ENCODE assay signal across 16 cellular contexts in genomic region chr10:86060386-86061280, GRCh38.
DNase-seq lines count a peak whose midpoint lies in the region; ATAC-seq and TF ChIP-seq lines count a peak whose summit lies in the region.
"Had no signal": no experiment of that assay in that cellular context is flagged by ENCODE, and none has a peak within 500 bp of the region (broad histone marks: within the 10 kb centered on the region; RNA-seq: fewer than 3 reads in every experiment).

No MANE protein-coding gene starts in this region.

- H3K4me1 ChIP-seq in neuronal stem cell (ENCODE audit: control insufficient read depth in 2 of 2, insufficient read depth in 1 of 2, low read depth in 1 of 2, low read length in 2 of 2), result peaks cover 0 to 11% of the 10 kb centered on the region in 2 donors
- H3K4me1 ChIP-seq in upper lobe of right lung, result no peaks in the 10 kb centered on the region
- H3K4me1 ChIP-seq: BLaER1 treated with 17β-estradiol and CSF1 and Interleukin-3, amounts not matched to agents 10 nM and 100 nM had no signal

- H2AK5ac ChIP-seq in neuronal stem cell (ENCODE audit: low read depth, low read length), result peak overlapping the region; percentile 30

- WGBS in neuronal stem cell (ENCODE audit: extremely low coverage in 2 of 2, insufficient read length in 2 of 2, insufficient replicate concordance in 1 of 2), 2 donors, result no CpG with 5 or more reads among the region's 9 CpGs

- H3K9ac ChIP-seq in neuronal stem cell (ENCODE audit: low read depth, low read length, poor library complexity), result no peak overlapping the region
- H3K9ac ChIP-seq: BLaER1 treated with 17β-estradiol and CSF1 and Interleukin-3, amounts not matched to agents 10 nM and 100 nM had no signal

- peak overlapping the region; percentile 22 for H2BK15ac ChIP-seq in neuronal stem cell (ENCODE audit: low read length)

- no peak overlapping the region for H3K4me3 Mint-ChIP-seq in activated CD8-positive, alpha-beta T cell treated with anti-CD3 and anti-CD28 coated beads, Interleukin-2, amount 10 ng/mL, durations not matched to agents 7 days and 5 days
- H3K4me3 Mint-ChIP-seq in activated CD8-positive, alpha-beta T cell treated with anti-CD3 and anti-CD28 coated beads for 36 hours, result no peak overlapping the region
- H3K4me3 Mint-ChIP-seq: B cell; CD8-positive, alpha-beta T cell; GM23338 had no signal

- H3K27me3 ChIP-seq in neuronal stem cell (ENCODE audit: control insufficient read depth in 3 of 3, insufficient read depth in 3 of 3, low read depth in 1 of 3, low read length in 3 of 3) (no peaks in the 10 kb centered on the region), upper lobe of right lung (no peaks in the 10 kb centered on the region)
- H3K27me3 ChIP-seq: BLaER1 treated with 17β-estradiol and CSF1 and Interleukin-3, amounts not matched to agents 10 nM and 100 nM had no signal

- no peaks in the 10 kb centered on the region for H3K79me1 ChIP-seq in neuronal stem cell (ENCODE audit: low read depth, low read length)

- peak; percentile 23 for ATAC-seq in activated CD8-positive, alpha-beta T cell treated with anti-CD3 and anti-CD28 coated beads, Interleukin-2, amount 10 ng/mL, durations not matched to agents 7 days and 5 days
- no peak for ATAC-seq in activated CD8-positive, alpha-beta T cell treated with anti-CD3 and anti-CD28 coated beads for 36 hours
- ATAC-seq in upper lobe of right lung (peak; percentile 11), HG02610 (IDR thresholded peaks at IDR 0.05; ENCODE audit: unreplicated experiment) (no peak)
- ATAC-seq: CD8-positive, alpha-beta T cell; GM23338; HepG2 had no signal

- H2BK120ac ChIP-seq in neuronal stem cell (ENCODE audit: low read depth, low read length), result no peak overlapping the region

- no peak overlapping the region for H2BK5ac ChIP-seq in neuronal stem cell (ENCODE audit: low read length)

- H3K27ac ChIP-seq in coronary artery (no peak overlapping the region), neuronal stem cell (replicated peaks; ENCODE audit: low read length) (no peak overlapping the region), upper lobe of right lung (no peak overlapping the region)
- H3K27ac ChIP-seq: BLaER1 treated with 17β-estradiol and CSF1 and Interleukin-3, amounts not matched to agents 10 nM and 100 nM had no signal

- H3K36me3 Mint-ChIP-seq in activated CD8-positive, alpha-beta T cell treated with anti-CD3 and anti-CD28 coated beads, Interleukin-2, amount 10 ng/mL, durations not matched to agents 7 days and 5 days (ENCODE audit: low read depth), result no peaks in the 10 kb centered on the region
- no peaks in the 10 kb centered on the region for H3K36me3 Mint-ChIP-seq in activated CD8-positive, alpha-beta T cell treated with anti-CD3 and anti-CD28 coated beads for 36 hours (ENCODE audit: low read depth)
- H3K36me3 Mint-ChIP-seq: CD8-positive, alpha-beta T cell had no signal

- intact Hi-C loops in activated CD8-positive, alpha-beta T cell treated with anti-CD3 and anti-CD28 coated beads for 36 hours (cut with micrococcal nuclease), result no loop called here
- intact Hi-C loops in upper lobe of right lung (cut with DNase I), result no loop called here

- no peak for DNase-seq in activated CD8-positive, alpha-beta T cell treated with anti-CD3 and anti-CD28 coated beads, Interleukin-2, amount 10 ng/mL, durations not matched to agents 7 days and 5 days
- no peak for DNase-seq in activated CD8-positive, alpha-beta T cell treated with anti-CD3 and anti-CD28 coated beads for 36 hours
- DNase-seq in coronary artery (ENCODE audit: low spot score) (peak; percentile 66), neuronal stem cell (ENCODE audit: low spot score) (no peak), upper lobe of right lung (no peak), NCI-H1417 treated with DMSO at 0.1 percent for 48 hours (lab: John Stamatoyannopoulos, UW) (no peak)
- DNase-seq: Calu3; CD8-positive, alpha-beta T cell; DMS79 treated with DMSO at 0.1 percent for 48 hours; GF-D8; HCEC 1CT had no signal

- H3K36me3 ChIP-seq in neuronal stem cell (replicated peaks in 1 of 2; ENCODE audit: control insufficient read depth in 2 of 2, insufficient read depth in 2 of 2, low read length in 2 of 2) (no peaks in the 10 kb centered on the region), upper lobe of right lung (no peaks in the 10 kb centered on the region)
- H3K36me3 ChIP-seq: BLaER1 treated with 17β-estradiol and CSF1 and Interleukin-3, amounts not matched to agents 10 nM and 100 nM had no signal

- no peaks in the 10 kb centered on the region for H3K9me3 ChIP-seq in neuronal stem cell (replicated peaks in 1 of 2; ENCODE audit: control insufficient read depth in 2 of 2, insufficient read depth in 1 of 2, low read depth in 1 of 2, low read length in 2 of 2)
- no peaks in the 10 kb centered on the region for H3K9me3 ChIP-seq in upper lobe of right lung
- H3K9me3 ChIP-seq: BLaER1 treated with 17β-estradiol and CSF1 and Interleukin-3, amounts not matched to agents 10 nM and 100 nM had no signal

- no peak overlapping the region for H3K14ac ChIP-seq in neuronal stem cell (ENCODE audit: low read length)

- no peak overlapping the region for H2AFZ ChIP-seq in neuronal stem cell (ENCODE audit: low read length)
- H2AFZ ChIP-seq: GM23338 had no signal

- H3K4ac ChIP-seq in neuronal stem cell (ENCODE audit: low read length), result no peak overlapping the region

- H2BK12ac ChIP-seq in neuronal stem cell (ENCODE audit: low read length), result no peak overlapping the region

- H3K23ac ChIP-seq in neuronal stem cell (ENCODE audit: low read depth, low read length, poor library complexity), result no peak overlapping the region

- no peak overlapping the region for H4K91ac ChIP-seq in neuronal stem cell (ENCODE audit: low read depth, low read length, poor library complexity)

- no peak overlapping the region for H4K8ac ChIP-seq in neuronal stem cell (ENCODE audit: low read depth, low read length)

- no peaks in the 10 kb centered on the region for H3K27me3 Mint-ChIP-seq in activated CD8-positive, alpha-beta T cell treated with anti-CD3 and anti-CD28 coated beads, Interleukin-2, amount 10 ng/mL, durations not matched to agents 7 days and 5 days (ENCODE audit: low read depth)
- H3K27me3 Mint-ChIP-seq in activated CD8-positive, alpha-beta T cell treated with anti-CD3 and anti-CD28 coated beads for 36 hours, result peaks cover 8% of the 10 kb centered on the region

- no peaks in the 10 kb centered on the region for H3K9me3 Mint-ChIP-seq in activated CD8-positive, alpha-beta T cell treated with anti-CD3 and anti-CD28 coated beads, Interleukin-2, amount 10 ng/mL, durations not matched to agents 7 days and 5 days (ENCODE audit: insufficient read depth)
- no peaks in the 10 kb centered on the region for H3K9me3 Mint-ChIP-seq in activated CD8-positive, alpha-beta T cell treated with anti-CD3 and anti-CD28 coated beads for 36 hours
- H3K9me3 Mint-ChIP-seq: CD8-positive, alpha-beta T cell had no signal

- H3K18ac ChIP-seq in neuronal stem cell (ENCODE audit: low read length), result peak overlapping the region; percentile 3

- H3K4me3 ChIP-seq in coronary artery (no peak overlapping the region), neuronal stem cell (ENCODE audit: low read length in 2 of 2) (no peak overlapping the region), upper lobe of right lung (no peak overlapping the region)
- H3K4me3 ChIP-seq: BLaER1 treated with 17β-estradiol and CSF1 and Interleukin-3, amounts not matched to agents 10 nM and 100 nM; GM23338 had no signal

- CTCF ChIA-PET in activated CD8-positive, alpha-beta T cell treated with anti-CD3 and anti-CD28 coated beads, Interleukin-2, amount 10 ng/mL, durations not matched to agents 7 days and 5 days (lab: Charles Lee), result no interaction called here
- CTCF ChIA-PET in activated CD8-positive, alpha-beta T cell treated with anti-CD3 and anti-CD28 coated beads for 36 hours (lab: Charles Lee), result no interaction called here

- H3K27ac Mint-ChIP-seq in activated CD8-positive, alpha-beta T cell treated with anti-CD3 and anti-CD28 coated beads, Interleukin-2, amount 10 ng/mL, durations not matched to agents 7 days and 5 days, result no peak overlapping the region
- H3K27ac Mint-ChIP-seq in activated CD8-positive, alpha-beta T cell treated with anti-CD3 and anti-CD28 coated beads for 36 hours, result no peak overlapping the region
- H3K27ac Mint-ChIP-seq: B cell; CD8-positive, alpha-beta T cell; GM23338 had no signal

- POLR2A ChIA-PET in activated CD8-positive, alpha-beta T cell treated with anti-CD3 and anti-CD28 coated beads, Interleukin-2, amount 10 ng/mL, durations not matched to agents 7 days and 5 days (lab: Charles Lee), result no interaction called here
- POLR2A ChIA-PET in activated CD8-positive, alpha-beta T cell treated with anti-CD3 and anti-CD28 coated beads for 36 hours (lab: Charles Lee), result interaction anchor here (0.8 kb wide), 1 partner anchor 1783 kb away, joined by 3 read pairs; no protein-coding TSS in a partner anchor

- no peaks in the 10 kb centered on the region for H3K4me1 Mint-ChIP-seq in activated CD8-positive, alpha-beta T cell treated with anti-CD3 and anti-CD28 coated beads, Interleukin-2, amount 10 ng/mL, durations not matched to agents 7 days and 5 days (ENCODE audit: low read depth)
- no peaks in the 10 kb centered on the region for H3K4me1 Mint-ChIP-seq in activated CD8-positive, alpha-beta T cell treated with anti-CD3 and anti-CD28 coated beads for 36 hours (ENCODE audit: low read depth)
- H3K4me1 Mint-ChIP-seq: B cell had no signal

- TF ChIP-seq CTCF in activated CD8-positive, alpha-beta T cell treated with anti-CD3 and anti-CD28 coated beads for 36 hours (IDR thresholded peaks at IDR 0.05), result no peak
- TF ChIP-seq CTCF in coronary artery (IDR thresholded peaks at IDR 0.05), result no peak
- no peak for TF ChIP-seq CTCF in upper lobe of right lung (IDR thresholded peaks at IDR 0.05)

- no peak overlapping the region for H3K4me2 ChIP-seq in neuronal stem cell (ENCODE audit: insufficient read depth, low read length, poor library complexity, severe bottlenecking)
- H3K4me2 ChIP-seq: BLaER1 treated with 17β-estradiol and CSF1 and Interleukin-3, amounts not matched to agents 10 nM and 100 nM; GM23338 had no signal

Comparison
In these comparisons a context has a peak if more than half of its experiments do, and no peak if none do; other contexts are left out.
1. ATAC-seq: peak in activated CD8-positive, alpha-beta T cell treated with anti-CD3 and anti-CD28 coated beads, Interleukin-2, amount 10 ng/mL, durations not matched to agents 7 days and 5 days (single experiment) and upper lobe of right lung (single experiment); none in activated CD8-positive, alpha-beta T cell treated with anti-CD3 and anti-CD28 coated beads for 36 hours (single experiment) and HG02610 (single experiment).